In genomic region chr5:17258429-17258828, GRCh38 we compare ENCODE assay signal across 18 cellular contexts. TPM values are rescaled to one million over a fixed set of nuclear protein-coding genes. Genes with fewer than 3 reads are reported as not detected.
DNase-seq lines count a peak whose midpoint lies in the region; ATAC-seq and TF ChIP-seq lines count a peak whose summit lies in the region.
"Had no signal": no experiment of that assay in that cellular context is flagged by ENCODE, and none has a peak within 500 bp of the region (broad histone marks: within the 10 kb centered on the region; RNA-seq: fewer than 3 reads in every experiment).

No MANE protein-coding gene starts in this region.

- DNase-seq in AG08396 (ENCODE audit: low spot score), result peak; percentile 25
- DNase-seq in M059J (ENCODE audit: low read depth), result peak; percentile 66
- DNase-seq in memory B cell (ENCODE audit: low spot score in 2 of 2), result no peak
- DNase-seq in effector CD4-positive, alpha-beta T cell, result no peak
- no peak for DNase-seq in SIG-M5 (lab: John Stamatoyannopoulos, UW)
- DNase-seq: activated CD4-positive, alpha-beta T cell treated with anti-CD3 and anti-CD28 coated beads for 48 hours; activated naive CD4-positive, alpha-beta T cell treated with anti-CD3 and anti-CD28 coated beads, Interleukin-2, amount 50 U/mL, for 16 hours; GF-D8; head of caudate nucleus; mesendoderm; NCI-H1048; NCI-H82; Right ventricle myocardium superior; transverse colon had no signal

- peak overlapping the region in 1 of 5 experiments; percentile 21 for H3K4me3 Mint-ChIP-seq in brain
- no peak overlapping the region for H3K4me3 Mint-ChIP-seq in memory B cell

- H3K9me3 Mint-ChIP-seq in brain (peaks cover 6 to 35% (median 25%) of the 10 kb centered on the region in 5 experiments), memory B cell (peaks cover 6% of the 10 kb centered on the region)

- H3K27ac Mint-ChIP-seq in brain (peak overlapping the region in 3 of 5 experiments; percentile 34 to 74 (median 46)), memory B cell (peak overlapping the region; percentile 95)

- H3K27me3 Mint-ChIP-seq in brain, result no peaks in the 10 kb centered on the region
- H3K27me3 Mint-ChIP-seq in memory B cell, result no peaks in the 10 kb centered on the region

- no peak for ATAC-seq in memory B cell (ENCODE audit: low read depth)
- ATAC-seq in GM21367 (IDR thresholded peaks at IDR 0.05; ENCODE audit: unreplicated experiment), result no peak
- no peak for ATAC-seq in GM21381 (IDR thresholded peaks at IDR 0.05; ENCODE audit: unreplicated experiment)
- ATAC-seq: HCT116 had no signal

- peaks cover 89% of the 10 kb centered on the region for H3K4me1 Mint-ChIP-seq in brain
- peaks cover 68% of the 10 kb centered on the region for H3K4me1 Mint-ChIP-seq in memory B cell

- H3K36me3 Mint-ChIP-seq in brain, result peaks cover 95% of the 10 kb centered on the region
- peaks cover 31% of the 10 kb centered on the region for H3K36me3 Mint-ChIP-seq in memory B cell

- no peak for TF ChIP-seq CTCF in brain (conservative IDR thresholded peaks at IDR 0.05)

RNA-seq across cellular contexts. Expression of gene BASP1, which starts 41.0 kb away (rescaled TPM):
- total RNA-seq in M059J (2014; rRNA removed; shearing (Covaris generic)), result 86.0 and 126 TPM in 2 replicates
- 358 TPM for polyA plus RNA-seq in brain (ENCODE audit: insufficient read depth, low read depth, low replicate concordance)

Comparison
In these comparisons a context has a peak if more than half of its experiments do, and no peak if none do; other contexts are left out.
1. DNase-seq: peak in AG08396 (single experiment) and M059J (single experiment); none in memory B cell (0 of 2), effector CD4-positive, alpha-beta T cell (single experiment) and SIG-M5 (single experiment).